Comparison of ENCODE assay signal across 17 cellular contexts in the genomic region with DNA sequence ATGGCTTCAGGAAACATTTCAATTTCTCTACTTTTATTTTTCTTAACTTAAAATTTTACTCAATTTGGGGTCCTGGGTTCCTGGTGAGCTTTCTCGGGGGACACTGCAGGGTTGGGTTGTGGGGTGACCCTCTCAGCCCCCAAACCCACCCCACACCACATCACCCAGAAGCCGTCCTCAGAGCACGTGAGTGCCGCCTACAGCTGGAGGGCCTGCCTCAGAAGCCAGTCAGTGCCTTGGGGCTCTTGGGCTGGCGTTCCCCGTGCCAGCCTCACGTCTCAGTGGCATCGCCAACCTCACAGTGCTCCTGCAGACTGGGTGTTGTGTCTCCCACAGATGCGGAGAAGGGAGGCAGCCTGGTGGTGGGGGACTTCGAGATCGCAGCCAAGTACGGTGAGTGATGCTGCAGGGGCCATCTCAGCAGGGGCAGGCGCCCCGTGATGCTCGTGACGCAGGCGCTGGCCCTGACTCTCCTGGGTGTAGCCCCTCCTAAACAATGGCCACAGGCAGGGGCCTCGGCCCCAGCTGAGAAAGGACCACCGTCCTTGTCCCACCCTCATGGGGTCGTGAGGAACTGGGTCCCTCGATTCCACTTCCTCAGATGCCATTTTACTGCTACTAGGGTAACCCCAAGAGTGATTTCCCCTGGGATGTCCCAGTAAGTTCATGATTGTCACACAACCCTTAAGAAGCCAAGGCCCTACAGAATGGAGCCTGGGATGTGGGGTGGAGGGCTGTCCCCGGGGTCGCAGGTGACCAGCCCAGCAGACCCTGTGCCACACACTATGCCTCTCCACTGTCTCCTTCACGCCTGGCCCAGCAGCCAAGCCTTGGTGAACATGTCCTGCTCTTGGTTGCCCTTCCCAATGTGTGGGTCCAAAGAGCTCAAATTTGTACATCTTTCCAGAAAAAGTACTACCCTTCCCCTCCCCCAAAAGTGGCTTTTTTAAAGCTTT. TPM values are rescaled to one million over a fixed set of nuclear protein-coding genes. Genes with fewer than 3 reads are reported as not detected.
DNase-seq lines count a peak whose midpoint lies in the region; ATAC-seq, FAIRE-seq and TF ChIP-seq lines count a peak whose summit lies in the region.
"Had no signal": no experiment of that assay in that cellular context is flagged by ENCODE, and none has a peak within 500 bp of the region (broad histone marks: within the 10 kb centered on the region; RNA-seq: fewer than 3 reads in every experiment).

No MANE protein-coding gene starts in this region.

- no peaks in the 10 kb centered on the region for H3K79me2 ChIP-seq in H9 (ENCODE audit: insufficient read depth, low read length)

- WGBS in H9 (ENCODE audit: extremely low coverage, insufficient read length, low lambda C conversion rate) = no CpG with 5 or more reads among the region's 24 CpGs
- 95 to 96% (median 95%) methylated on average over 24 of the region's 24 CpGs for WGBS in ovary, 3 donors

- no peak overlapping the region for H3T11ph ChIP-seq in H9 (ENCODE audit: low read length)

- H4K5ac ChIP-seq in H9 (ENCODE audit: insufficient read length, low read depth, low read length) = no peak overlapping the region

- no peak overlapping the region for H3K4ac ChIP-seq in H9 (ENCODE audit: low read depth, low read length)

- ATAC-seq in effector memory CD8-positive, alpha-beta T cell (replicated peaks) = no peak
- ATAC-seq: gastrocnemius medialis, psoas muscle had no signal

- no peaks in the 10 kb centered on the region for H3K9me3 Mint-ChIP-seq in H9
- H3K9me3 Mint-ChIP-seq in effector memory CD8-positive, alpha-beta T cell = no peaks in the 10 kb centered on the region
- H3K9me3 Mint-ChIP-seq in progenitor cell of endocrine pancreas (ENCODE audit: low read depth) = no peaks in the 10 kb centered on the region
- H3K9me3 Mint-ChIP-seq: activated T-helper 17 cell treated with anti-CD3 and anti-CD28 coated beads, Interleukin-2, amount 50 U/mL, for 72 hours; T-helper 1 cell treated with Interleukin-12 subunit alpha and Interleukin-12 subunit beta and Interleukin-4 antibody, amounts not matched to agents 30 μg/mL and 1 μg/mL, for 36 hours; type B pancreatic cell had no signal

- no peak overlapping the region for H2BK5ac ChIP-seq in H9 (ENCODE audit: insufficient read length, low read length)

- no peak overlapping the region for H2BK120ac ChIP-seq in H9 (ENCODE audit: low read depth, low read length, poor library complexity, severe bottlenecking)

- no peaks in the 10 kb centered on the region for H3K23me2 ChIP-seq in H9 (ENCODE audit: insufficient read length, low read depth, low read length, poor library complexity, severe bottlenecking)

- no peaks in the 10 kb centered on the region for H3K27me3 ChIP-seq in AG04450 (ENCODE audit: control insufficient read depth, insufficient read depth, low read length)
- H3K27me3 ChIP-seq in H9 (ENCODE audit: insufficient read depth, low read length) = no peaks in the 10 kb centered on the region
- H3K27me3 ChIP-seq in ascending aorta = no peaks in the 10 kb centered on the region
- H3K27me3 ChIP-seq in ovary = no peaks in the 10 kb centered on the region
- H3K27me3 ChIP-seq: gastrocnemius medialis had no signal

- H3K27ac ChIP-seq in AG04450 (ENCODE audit: low read depth, low read length) = peak overlapping the region; percentile 82
- no peak overlapping the region for H3K27ac ChIP-seq in H9 (ENCODE audit: insufficient read length, low read depth, low read length)
- H3K27ac ChIP-seq in ascending aorta = peak overlapping the region; percentile 93 to 97
- H3K27ac ChIP-seq in kidney (ENCODE audit: low read depth in 2 of 2, low read length in 2 of 2) = peak overlapping the region in 1 of 2 donors; percentile 29
- H3K27ac ChIP-seq in ovary = no peak overlapping the region
- H3K27ac ChIP-seq: psoas muscle had no signal

- peak overlapping the region; percentile 24; the same call in 1 of the 2 replicates for H3K14ac ChIP-seq in H9 (ENCODE audit: insufficient read depth, low read length)

- no peak overlapping the region for H2AK5ac ChIP-seq in H9 (ENCODE audit: insufficient read length, low read length)

- no peak overlapping the region for H3K4me3 Mint-ChIP-seq in H9
- no peak overlapping the region for H3K4me3 Mint-ChIP-seq in effector memory CD8-positive, alpha-beta T cell
- H3K4me3 Mint-ChIP-seq in progenitor cell of endocrine pancreas (ENCODE audit: low read depth) = no peak overlapping the region
- H3K4me3 Mint-ChIP-seq: activated T-helper 17 cell treated with anti-CD3 and anti-CD28 coated beads, Interleukin-2, amount 50 U/mL, for 72 hours; T-helper 1 cell treated with Interleukin-12 subunit alpha and Interleukin-12 subunit beta and Interleukin-4 antibody, amounts not matched to agents 30 μg/mL and 1 μg/mL, for 36 hours; type B pancreatic cell had no signal

- no peaks in the 10 kb centered on the region for H3K27me3 Mint-ChIP-seq in H9 (ENCODE audit: low read depth)
- no peaks in the 10 kb centered on the region for H3K27me3 Mint-ChIP-seq in effector memory CD8-positive, alpha-beta T cell
- no peaks in the 10 kb centered on the region for H3K27me3 Mint-ChIP-seq in progenitor cell of endocrine pancreas
- H3K27me3 Mint-ChIP-seq: activated T-helper 17 cell treated with anti-CD3 and anti-CD28 coated beads, Interleukin-2, amount 50 U/mL, for 72 hours; type B pancreatic cell had no signal

- peak overlapping the region in 2 of 3 experiments; percentile 40 to 92; a peak in 1 of 7 replicates for H3K27ac Mint-ChIP-seq in H9
- peak overlapping the region in 1 of 2 donors; percentile 29 for H3K27ac Mint-ChIP-seq in effector memory CD8-positive, alpha-beta T cell
- H3K27ac Mint-ChIP-seq in progenitor cell of endocrine pancreas = no peak overlapping the region
- H3K27ac Mint-ChIP-seq: activated T-helper 17 cell treated with anti-CD3 and anti-CD28 coated beads, Interleukin-2, amount 50 U/mL, for 72 hours; T-helper 1 cell treated with Interleukin-12 subunit alpha and Interleukin-12 subunit beta and Interleukin-4 antibody, amounts not matched to agents 30 μg/mL and 1 μg/mL, for 36 hours had no signal

- intact Hi-C loops in ascending aorta (cut with DNase I) = no loop called here
- intact Hi-C loops in kidney (cut with DNase I) = no loop called here
- intact Hi-C loops in ovary (cut with DNase I) = no loop called here

- FAIRE-seq in kidney (lab: Jason Lieb, UNC) = no peak
- FAIRE-seq: GM12878 had no signal

- no peak overlapping the region for H3K9ac ChIP-seq in H9 (ENCODE audit: extremely low read depth, insufficient read length, low read length)
- no peak overlapping the region for H3K9ac ChIP-seq in kidney (ENCODE audit: low read length in 2 of 2)

- H3K9me3 ChIP-seq in AG04450 (ENCODE audit: control insufficient read depth, insufficient read depth, low read length) (no peaks in the 10 kb centered on the region; the same call in 1 of the 2 replicates), H9 (ENCODE audit: control insufficient read depth, low read depth, low read length) (no peaks in the 10 kb centered on the region), ascending aorta (no peaks in the 10 kb centered on the region), kidney (ENCODE audit: control insufficient read depth in 1 of 2, low read length in 2 of 2) (no peaks in the 10 kb centered on the region), ovary (no peaks in the 10 kb centered on the region)
- H3K9me3 ChIP-seq: gastrocnemius medialis, psoas muscle had no signal

- TF ChIP-seq CTCF in AG04450 (IDR thresholded peaks at IDR 0.05; ENCODE audit: low read depth, low read length) = no peak
- TF ChIP-seq CTCF in H9 (conservative IDR thresholded peaks at IDR 0.05) = no peak
- no peak for TF ChIP-seq CTCF in ascending aorta (IDR thresholded peaks at IDR 0.05)
- no peak for TF ChIP-seq CTCF in kidney (IDR thresholded peaks at IDR 0.05; ENCODE audit: borderline replicate concordance, extremely low read depth, insufficient read depth)
- no peak for TF ChIP-seq CTCF in GM10248 (IDR thresholded peaks at IDR 0.05; ENCODE audit: control extremely low read depth, extremely low read depth, low read depth, missing control alignments)
- TF ChIP-seq CTCF in progenitor cell of endocrine pancreas (IDR thresholded peaks at IDR 0.05; ENCODE audit: unreplicated experiment) = no peak
- no peak for TF ChIP-seq CTCF in ovary (IDR thresholded peaks at IDR 0.05)

- peaks cover 17 to 20% of the 10 kb centered on the region in 2 experiments for H3K4me1 Mint-ChIP-seq in H9
- H3K4me1 Mint-ChIP-seq in effector memory CD8-positive, alpha-beta T cell (ENCODE audit: low read depth in 2 of 2) = peaks cover 0 to 1% of the 10 kb centered on the region in 2 donors
- H3K4me1 Mint-ChIP-seq in progenitor cell of endocrine pancreas (ENCODE audit: low read depth) = peaks cover 8% of the 10 kb centered on the region
- H3K4me1 Mint-ChIP-seq: activated T-helper 17 cell treated with anti-CD3 and anti-CD28 coated beads, Interleukin-2, amount 50 U/mL, for 72 hours had no signal

- H3K23ac ChIP-seq in H9 (ENCODE audit: insufficient read length, low read depth, low read length) = no peak overlapping the region

- H3K79me1 ChIP-seq in H9 (ENCODE audit: insufficient read depth, low read depth, low read length, poor library complexity, severe bottlenecking) = no peaks in the 10 kb centered on the region

- no peak for TF ChIP-seq EP300 in ovary (IDR thresholded peaks at IDR 0.05)

- H2BK12ac ChIP-seq in H9 (ENCODE audit: insufficient read length, low read depth, low read length) = no peak overlapping the region

- no peak overlapping the region for H3K56ac ChIP-seq in H9 (ENCODE audit: insufficient read length, low read depth, low read length)

- H3K4me3 ChIP-seq in AG04450 (ENCODE audit: low read depth, low read length) (no peak overlapping the region), ascending aorta (no peak overlapping the region), kidney (ENCODE audit: low read length in 2 of 2) (no peak overlapping the region), ovary (no peak overlapping the region)
- H3K4me3 ChIP-seq: gastrocnemius medialis, GM12878, psoas muscle had no signal

- TF ChIP-seq POLR2A in ovary (IDR thresholded peaks at IDR 0.05) = no peak

- CTCF ChIA-PET in AG04450 (lab: Charles Lee) = interaction anchor here (0.6 to 0.8 kb wide), 4 partner anchors 14 to 1621 kb away, joined by 3 to 6 read pairs (median 4); no protein-coding TSS in a partner anchor
- CTCF ChIA-PET in GM10248 (lab: Yijun Ruan, JAX) = interaction anchor here (0.8 to 2.2 kb wide), 7 partner anchors 8 to 175 kb away, joined by 3 to 11 read pairs (median 4); partner anchors contain the start of gene PYGB

- DNase-seq in AG04450 (ENCODE audit: low read depth, low spot score) (no peak), H9 (no peak), ascending aorta (ENCODE audit: low spot score in 2 of 2) (peak in 1 of 2 donors; percentile 61), kidney (peak; percentile 72), GM10248 (ENCODE audit: extremely low spot score) (no peak), progenitor cell of endocrine pancreas (ENCODE audit: low spot score, unreplicated experiment) (no peak), ovary (no peak)
- no peak for DNase-seq in effector memory CD8-positive, alpha-beta T cell
- DNase-seq: activated CD4-positive, alpha-beta T cell treated with anti-CD3 and anti-CD28 coated beads for 1 hour; effector memory CD4-positive, alpha-beta T cell; gastrocnemius medialis; NCI-H1436; psoas muscle had no signal

- POLR2A ChIA-PET in AG04450 (lab: Yijun Ruan, JAX) (no interaction called here), GM10248 (lab: Yijun Ruan, JAX) (no interaction called here)

- H4K8ac ChIP-seq in H9 (replicated peaks; ENCODE audit: insufficient read length, low read depth, low read length) = no peak overlapping the region

- no peak overlapping the region for H2AFZ ChIP-seq in H9 (ENCODE audit: low read length)

- no peak overlapping the region for H3K4me2 ChIP-seq in H9 (ENCODE audit: insufficient read depth, insufficient read length, low read length)

- H3K36me3 Mint-ChIP-seq in H9 (ENCODE audit: insufficient read depth in 1 of 3, low read depth in 3 of 3) (peaks cover 0 to 28% (median 0%) of the 10 kb centered on the region in 3 experiments; a peak in 2 of 7 replicates), progenitor cell of endocrine pancreas (ENCODE audit: insufficient read depth) (peaks cover 7% of the 10 kb centered on the region)
- H3K36me3 Mint-ChIP-seq in effector memory CD8-positive, alpha-beta T cell (ENCODE audit: insufficient read depth) = peaks cover 4% of the 10 kb centered on the region
- H3K36me3 Mint-ChIP-seq: type B pancreatic cell had no signal

- no peaks in the 10 kb centered on the region for H4K20me1 ChIP-seq in H9 (ENCODE audit: control insufficient read depth, insufficient read depth, insufficient read length)

- H3K36me3 ChIP-seq in ascending aorta (peaks cover 10 to 24% of the 10 kb centered on the region in 2 donors), kidney (ENCODE audit: control insufficient read depth in 1 of 2, insufficient read depth in 2 of 2, low read length in 2 of 2) (no peaks in the 10 kb centered on the region), ovary (no peaks in the 10 kb centered on the region)

- no peak overlapping the region for H2BK20ac ChIP-seq in H9 (ENCODE audit: low read depth, low read length, poor library complexity, severe bottlenecking)

- H4K91ac ChIP-seq in H9 (ENCODE audit: insufficient read length, low read depth, low read length) = no peak overlapping the region

- H3K4me1 ChIP-seq in H9 (ENCODE audit: insufficient read depth, low read length) (no peaks in the 10 kb centered on the region), ascending aorta (peaks cover 13 to 25% of the 10 kb centered on the region in 2 donors), kidney (ENCODE audit: control insufficient read depth in 1 of 2, insufficient read depth in 1 of 2, low read depth in 1 of 2, low read length in 2 of 2) (peaks cover 8 to 17% of the 10 kb centered on the region in 2 donors), ovary (ENCODE audit: insufficient read depth) (no peaks in the 10 kb centered on the region)

- no peak overlapping the region for H2BK15ac ChIP-seq in H9 (ENCODE audit: low read depth, low read length)

- no peak overlapping the region for H3K18ac ChIP-seq in H9 (ENCODE audit: insufficient read length, low read depth, low read length)

RNA-seq across cellular contexts. Expression of gene PYGB, which starts 23.8 kb away (rescaled TPM):
- 43.2 and 60.0 TPM in 2 replicates for polyA plus RNA-seq in AG04450 (2011; rRNA removed)
- 70.7 and 104 TPM in 2 replicates for polyA minus RNA-seq in AG04450 (2011; rRNA and poly(A)+ RNA removed)
- 46.9 TPM in 2 replicates for total RNA-seq in H9 (2021)
- 125 TPM for total RNA-seq in ascending aorta
- total RNA-seq in kidney = 176 TPM
- polyA plus RNA-seq in kidney (ENCODE audit: insufficient read depth, low read depth, low replicate concordance) = 50.9 TPM
- 54.4 and 54.9 TPM in 2 replicates for total RNA-seq in progenitor cell of endocrine pancreas
- 10 to 100 TPM; 24.2 to 54.2 (median 52.2) TPM for total RNA-seq in ovary
- polyA plus RNA-seq in ovary = 10 to 100 TPM; 23.1 to 27.3 TPM

RNA-seq across cellular contexts. Expression of gene ENTPD6, which starts 28.5 kb away (rescaled TPM):
- 39.9 and 51.4 TPM in 2 replicates for polyA plus RNA-seq in AG04450 (2011; rRNA removed)
- 34.2 and 39.9 TPM in 2 replicates for polyA minus RNA-seq in AG04450 (2011; rRNA and poly(A)+ RNA removed)
- 51.4 and 57.4 TPM in 2 replicates for total RNA-seq in H9 (2021)
- 66.5 TPM for total RNA-seq in ascending aorta
- total RNA-seq in kidney = 95.7 TPM
- 59.0 TPM for polyA plus RNA-seq in kidney (ENCODE audit: insufficient read depth, low read depth, low replicate concordance)
- 85.1 and 89.2 TPM in 2 replicates for total RNA-seq in progenitor cell of endocrine pancreas
- total RNA-seq in ovary = 10 to 100 TPM; 34.9 to 73.8 (median 66.5) TPM
- polyA plus RNA-seq in ovary = 10 to 100 TPM; 38.7 to 47.1 TPM

Comparison
In these comparisons a context has a peak if more than half of its experiments do, and no peak if none do; other contexts are left out.
1. H3K27ac ChIP-seq: peak in AG04450 (single experiment) and ascending aorta (2 of 2); none in H9 (single experiment) and ovary (0 of 2).